Comparison of ENCODE assay signal across 1 cellular context in the genomic region with DNA sequence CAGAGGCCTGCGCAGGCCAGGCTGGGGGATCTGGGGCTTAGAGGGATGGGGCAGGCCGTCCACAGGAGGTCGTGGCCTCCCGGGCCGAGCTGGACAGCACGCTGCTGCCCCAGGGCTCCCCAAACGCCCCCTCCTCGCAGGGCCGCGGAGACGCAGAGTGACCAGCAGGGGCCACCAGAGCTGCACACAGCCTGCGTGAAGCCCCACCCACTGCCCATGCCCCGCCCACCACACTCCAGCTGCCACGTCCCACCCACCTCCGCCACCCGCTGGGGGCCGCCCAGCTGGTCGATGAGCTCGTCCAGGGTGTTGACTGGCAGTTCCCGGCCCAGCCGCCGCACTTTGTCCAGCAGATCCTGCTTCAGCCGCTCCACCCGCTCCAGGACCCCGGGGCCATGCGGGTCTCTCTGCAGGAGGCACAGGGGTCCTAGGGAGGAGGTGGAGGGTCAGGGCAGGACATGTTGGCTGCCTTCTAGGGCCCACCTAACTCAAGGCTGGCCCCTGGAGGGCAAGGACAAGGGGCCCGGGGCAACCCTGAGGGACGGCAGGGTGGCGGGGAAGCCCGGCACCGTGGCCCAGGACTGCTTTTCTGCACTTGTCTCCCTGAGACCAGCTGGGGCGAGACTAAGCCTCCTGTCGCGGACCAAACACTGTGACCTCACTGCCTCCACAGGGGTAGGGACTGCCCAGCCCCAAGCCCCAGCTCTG.
TF ChIP-seq lines count a peak whose summit lies in the region.

No MANE protein-coding gene starts in this region.

TF ChIP-seq in HepG2, 621 proteins besides CTCF, POLR2A, EP300 and RAD21 (continued from another document and continues in another):
- TF ChIP-seq, protein P1, sequence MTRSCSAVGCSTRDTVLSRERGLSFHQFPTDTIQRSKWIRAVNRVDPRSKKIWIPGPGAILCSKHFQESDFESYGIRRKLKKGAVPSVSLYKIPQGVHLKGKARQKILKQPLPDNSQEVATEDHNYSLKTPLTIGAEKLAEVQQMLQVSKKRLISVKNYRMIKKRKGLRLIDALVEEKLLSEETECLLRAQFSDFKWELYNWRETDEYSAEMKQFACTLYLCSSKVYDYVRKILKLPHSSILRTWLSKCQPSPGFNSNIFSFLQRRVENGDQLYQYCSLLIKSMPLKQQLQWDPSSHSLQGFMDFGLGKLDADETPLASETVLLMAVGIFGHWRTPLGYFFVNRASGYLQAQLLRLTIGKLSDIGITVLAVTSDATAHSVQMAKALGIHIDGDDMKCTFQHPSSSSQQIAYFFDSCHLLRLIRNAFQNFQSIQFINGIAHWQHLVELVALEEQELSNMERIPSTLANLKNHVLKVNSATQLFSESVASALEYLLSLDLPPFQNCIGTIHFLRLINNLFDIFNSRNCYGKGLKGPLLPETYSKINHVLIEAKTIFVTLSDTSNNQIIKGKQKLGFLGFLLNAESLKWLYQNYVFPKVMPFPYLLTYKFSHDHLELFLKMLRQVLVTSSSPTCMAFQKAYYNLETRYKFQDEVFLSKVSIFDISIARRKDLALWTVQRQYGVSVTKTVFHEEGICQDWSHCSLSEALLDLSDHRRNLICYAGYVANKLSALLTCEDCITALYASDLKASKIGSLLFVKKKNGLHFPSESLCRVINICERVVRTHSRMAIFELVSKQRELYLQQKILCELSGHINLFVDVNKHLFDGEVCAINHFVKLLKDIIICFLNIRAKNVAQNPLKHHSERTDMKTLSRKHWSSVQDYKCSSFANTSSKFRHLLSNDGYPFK (CRISPR knock-in tag; IDR thresholded peaks at IDR 0.05; ENCODE audit: borderline replicate concordance), result peak; percentile 51; the same call in 1 of the 2 replicates
- TF ChIP-seq, protein P2, sequence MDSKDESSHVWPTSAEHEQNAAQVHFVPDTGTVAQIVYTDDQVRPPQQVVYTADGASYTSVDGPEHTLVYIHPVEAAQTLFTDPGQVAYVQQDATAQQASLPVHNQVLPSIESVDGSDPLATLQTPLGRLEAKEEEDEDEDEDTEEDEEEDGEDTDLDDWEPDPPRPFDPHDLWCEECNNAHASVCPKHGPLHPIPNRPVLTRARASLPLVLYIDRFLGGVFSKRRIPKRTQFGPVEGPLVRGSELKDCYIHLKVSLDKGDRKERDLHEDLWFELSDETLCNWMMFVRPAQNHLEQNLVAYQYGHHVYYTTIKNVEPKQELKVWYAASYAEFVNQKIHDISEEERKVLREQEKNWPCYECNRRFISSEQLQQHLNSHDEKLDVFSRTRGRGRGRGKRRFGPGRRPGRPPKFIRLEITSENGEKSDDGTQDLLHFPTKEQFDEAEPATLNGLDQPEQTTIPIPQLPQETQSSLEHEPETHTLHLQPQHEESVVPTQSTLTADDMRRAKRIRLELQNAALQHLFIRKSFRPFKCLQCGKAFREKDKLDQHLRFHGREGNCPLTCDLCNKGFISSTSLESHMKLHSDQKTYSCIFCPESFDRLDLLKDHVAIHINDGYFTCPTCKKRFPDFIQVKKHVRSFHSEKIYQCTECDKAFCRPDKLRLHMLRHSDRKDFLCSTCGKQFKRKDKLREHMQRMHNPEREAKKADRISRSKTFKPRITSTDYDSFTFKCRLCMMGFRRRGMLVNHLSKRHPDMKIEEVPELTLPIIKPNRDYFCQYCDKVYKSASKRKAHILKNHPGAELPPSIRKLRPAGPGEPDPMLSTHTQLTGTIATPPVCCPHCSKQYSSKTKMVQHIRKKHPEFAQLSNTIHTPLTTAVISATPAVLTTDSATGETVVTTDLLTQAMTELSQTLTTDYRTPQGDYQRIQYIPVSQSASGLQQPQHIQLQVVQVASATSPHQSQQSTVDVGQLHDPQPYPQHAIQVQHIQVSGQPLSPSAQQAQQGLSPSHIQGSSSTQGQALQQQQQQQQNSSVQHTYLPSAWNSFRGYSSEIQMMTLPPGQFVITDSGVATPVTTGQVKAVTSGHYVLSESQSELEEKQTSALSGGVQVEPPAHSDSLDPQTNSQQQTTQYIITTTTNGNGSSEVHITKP (CRISPR knock-in tag; IDR thresholded peaks at IDR 0.05; ENCODE audit: low read depth), result peak; percentile 92
- TF ChIP-seq XBP1 (CRISPR knock-in tag; IDR thresholded peaks at IDR 0.05) (0 out of 2 replicates have a peak, but pooled peaks have one; percentile 33), HNRNPLL (IDR thresholded peaks at IDR 0.05; ENCODE audit: low read depth, low read length, poor library complexity, severe bottlenecking) (peak; percentile 51), PCBP1 (IDR thresholded peaks at IDR 0.05; ENCODE audit: borderline replicate concordance, low read depth, low read length) (no peak), SIN3A (IDR thresholded peaks at IDR 0.05; ENCODE audit: borderline replicate concordance, low read depth, low read length) (peak; percentile 86; the same call in 1 of the 2 replicates), HNRNPH1 (optimal IDR thresholded peaks at IDR 0.05; ENCODE audit: low read depth, low read length) (peak; percentile 39), PRMT3 (CRISPR knock-in tag; IDR thresholded peaks at IDR 0.05; ENCODE audit: borderline replicate concordance, low read depth) (no peak), NFKB2 (CRISPR knock-in tag; IDR thresholded peaks at IDR 0.05; ENCODE audit: borderline replicate concordance) (peak; percentile 49; the same call in 1 of the 2 replicates), ZNF703 (CRISPR knock-in tag; IDR thresholded peaks at IDR 0.05; ENCODE audit: borderline replicate concordance) (no peak), CCDC6 (CRISPR knock-in tag; IDR thresholded peaks at IDR 0.05) (no peak), FOXA1 (IDR thresholded peaks at IDR 0.05) (no peak), FOXA1 (CRISPR knock-in tag; IDR thresholded peaks at IDR 0.05) (peak; percentile 74), ARNT2 (CRISPR knock-in tag; IDR thresholded peaks at IDR 0.05; ENCODE audit: low read depth) (no peak), ARID2 (CRISPR knock-in tag; IDR thresholded peaks at IDR 0.05; ENCODE audit: borderline replicate concordance) (no peak), SRF (IDR thresholded peaks at IDR 0.05; ENCODE audit: low read depth, low read length) (no peak), XRCC5 (optimal IDR thresholded peaks at IDR 0.05; ENCODE audit: low read length) (no peak), ZNF33A (CRISPR knock-in tag; IDR thresholded peaks at IDR 0.05; ENCODE audit: borderline replicate concordance) (no peak), PLRG1 (conservative IDR thresholded peaks at IDR 0.05) (no peak), BHLHE40 (IDR thresholded peaks at IDR 0.05; ENCODE audit: low read length) (no peak), YEATS4 (CRISPR knock-in tag; IDR thresholded peaks at IDR 0.05; ENCODE audit: borderline replicate concordance) (peak; percentile 84; the same call in 1 of the 2 replicates), KLF11 (CRISPR knock-in tag; IDR thresholded peaks at IDR 0.05) (no peak), HOXD1 (CRISPR knock-in tag; IDR thresholded peaks at IDR 0.05) (no peak; the same call in 1 of the 2 replicates), DNMT3B (CRISPR knock-in tag; conservative IDR thresholded peaks at IDR 0.05) (no peak), MIER3 (CRISPR knock-in tag; IDR thresholded peaks at IDR 0.05; ENCODE audit: borderline replicate concordance) (peak; percentile 82; the same call in 1 of the 2 replicates), KAT2B (IDR thresholded peaks at IDR 0.05; ENCODE audit: borderline replicate concordance, low read depth, low read length) (no peak), ZNF558 (CRISPR knock-in tag; IDR thresholded peaks at IDR 0.05; ENCODE audit: borderline replicate concordance) (no peak), ADNP (CRISPR knock-in tag; IDR thresholded peaks at IDR 0.05) (no peak), SMARCE1 (IDR thresholded peaks at IDR 0.05; ENCODE audit: borderline replicate concordance) (no peak), ATF7 (IDR thresholded peaks at IDR 0.05) (no peak), ATF7 (CRISPR knock-in tag; IDR thresholded peaks at IDR 0.05) (0 out of 2 replicates have a peak, but pooled peaks have one; percentile 61), ZNF430 (CRISPR knock-in tag; IDR thresholded peaks at IDR 0.05) (peak; percentile 94), ZNF598 (CRISPR knock-in tag; IDR thresholded peaks at IDR 0.05; ENCODE audit: borderline replicate concordance) (no peak), GABPA (IDR thresholded peaks at IDR 0.05; ENCODE audit: low read depth, low read length) (no peak), GABPA (CRISPR knock-in tag; IDR thresholded peaks at IDR 0.05; ENCODE audit: low read depth) (no peak), ZNF674 (CRISPR knock-in tag; IDR thresholded peaks at IDR 0.05; ENCODE audit: low read depth) (no peak)
- TF ChIP-seq, protein P3, sequence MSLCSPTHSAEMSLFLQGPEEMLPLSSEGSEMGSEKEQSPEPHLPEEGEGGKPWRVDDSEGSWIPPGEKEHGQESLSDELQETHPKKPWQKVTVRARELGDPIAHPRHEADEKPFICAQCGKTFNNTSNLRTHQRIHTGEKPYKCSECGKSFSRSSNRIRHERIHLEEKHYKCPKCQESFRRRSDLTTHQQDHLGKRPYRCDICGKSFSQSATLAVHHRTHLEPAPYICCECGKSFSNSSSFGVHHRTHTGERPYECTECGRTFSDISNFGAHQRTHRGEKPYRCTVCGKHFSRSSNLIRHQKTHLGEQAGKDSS (CRISPR knock-in tag; IDR thresholded peaks at IDR 0.05; ENCODE audit: borderline replicate concordance, low read depth), result peak; percentile 82; the same call in 1 of the 2 replicates
- TF ChIP-seq, protein P4, sequence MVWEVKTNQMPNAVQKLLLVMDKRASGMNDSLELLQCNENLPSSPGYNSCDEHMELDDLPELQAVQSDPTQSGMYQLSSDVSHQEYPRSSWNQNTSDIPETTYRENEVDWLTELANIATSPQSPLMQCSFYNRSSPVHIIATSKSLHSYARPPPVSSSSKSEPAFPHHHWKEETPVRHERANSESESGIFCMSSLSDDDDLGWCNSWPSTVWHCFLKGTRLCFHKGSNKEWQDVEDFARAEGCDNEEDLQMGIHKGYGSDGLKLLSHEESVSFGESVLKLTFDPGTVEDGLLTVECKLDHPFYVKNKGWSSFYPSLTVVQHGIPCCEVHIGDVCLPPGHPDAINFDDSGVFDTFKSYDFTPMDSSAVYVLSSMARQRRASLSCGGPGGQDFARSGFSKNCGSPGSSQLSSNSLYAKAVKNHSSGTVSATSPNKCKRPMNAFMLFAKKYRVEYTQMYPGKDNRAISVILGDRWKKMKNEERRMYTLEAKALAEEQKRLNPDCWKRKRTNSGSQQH (CRISPR knock-in tag; IDR thresholded peaks at IDR 0.05; ENCODE audit: low read depth), result 0 out of 2 replicates have a peak, but pooled peaks have one; percentile 26
- TF ChIP-seq, protein P5, sequence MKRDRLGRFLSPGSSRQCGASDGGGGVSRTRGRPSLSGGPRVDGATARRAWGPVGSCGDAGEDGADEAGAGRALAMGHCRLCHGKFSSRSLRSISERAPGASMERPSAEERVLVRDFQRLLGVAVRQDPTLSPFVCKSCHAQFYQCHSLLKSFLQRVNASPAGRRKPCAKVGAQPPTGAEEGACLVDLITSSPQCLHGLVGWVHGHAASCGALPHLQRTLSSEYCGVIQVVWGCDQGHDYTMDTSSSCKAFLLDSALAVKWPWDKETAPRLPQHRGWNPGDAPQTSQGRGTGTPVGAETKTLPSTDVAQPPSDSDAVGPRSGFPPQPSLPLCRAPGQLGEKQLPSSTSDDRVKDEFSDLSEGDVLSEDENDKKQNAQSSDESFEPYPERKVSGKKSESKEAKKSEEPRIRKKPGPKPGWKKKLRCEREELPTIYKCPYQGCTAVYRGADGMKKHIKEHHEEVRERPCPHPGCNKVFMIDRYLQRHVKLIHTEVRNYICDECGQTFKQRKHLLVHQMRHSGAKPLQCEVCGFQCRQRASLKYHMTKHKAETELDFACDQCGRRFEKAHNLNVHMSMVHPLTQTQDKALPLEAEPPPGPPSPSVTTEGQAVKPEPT (CRISPR knock-in tag; IDR thresholded peaks at IDR 0.05; ENCODE audit: low read depth), result no peak; the same call in 1 of the 2 replicates
- TF ChIP-seq, protein P6, sequence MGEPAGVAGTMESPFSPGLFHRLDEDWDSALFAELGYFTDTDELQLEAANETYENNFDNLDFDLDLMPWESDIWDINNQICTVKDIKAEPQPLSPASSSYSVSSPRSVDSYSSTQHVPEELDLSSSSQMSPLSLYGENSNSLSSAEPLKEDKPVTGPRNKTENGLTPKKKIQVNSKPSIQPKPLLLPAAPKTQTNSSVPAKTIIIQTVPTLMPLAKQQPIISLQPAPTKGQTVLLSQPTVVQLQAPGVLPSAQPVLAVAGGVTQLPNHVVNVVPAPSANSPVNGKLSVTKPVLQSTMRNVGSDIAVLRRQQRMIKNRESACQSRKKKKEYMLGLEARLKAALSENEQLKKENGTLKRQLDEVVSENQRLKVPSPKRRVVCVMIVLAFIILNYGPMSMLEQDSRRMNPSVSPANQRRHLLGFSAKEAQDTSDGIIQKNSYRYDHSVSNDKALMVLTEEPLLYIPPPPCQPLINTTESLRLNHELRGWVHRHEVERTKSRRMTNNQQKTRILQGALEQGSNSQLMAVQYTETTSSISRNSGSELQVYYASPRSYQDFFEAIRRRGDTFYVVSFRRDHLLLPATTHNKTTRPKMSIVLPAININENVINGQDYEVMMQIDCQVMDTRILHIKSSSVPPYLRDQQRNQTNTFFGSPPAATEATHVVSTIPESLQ (CRISPR knock-in tag; conservative IDR thresholded peaks at IDR 0.05), result no peak
- TF ChIP-seq, protein P7, sequence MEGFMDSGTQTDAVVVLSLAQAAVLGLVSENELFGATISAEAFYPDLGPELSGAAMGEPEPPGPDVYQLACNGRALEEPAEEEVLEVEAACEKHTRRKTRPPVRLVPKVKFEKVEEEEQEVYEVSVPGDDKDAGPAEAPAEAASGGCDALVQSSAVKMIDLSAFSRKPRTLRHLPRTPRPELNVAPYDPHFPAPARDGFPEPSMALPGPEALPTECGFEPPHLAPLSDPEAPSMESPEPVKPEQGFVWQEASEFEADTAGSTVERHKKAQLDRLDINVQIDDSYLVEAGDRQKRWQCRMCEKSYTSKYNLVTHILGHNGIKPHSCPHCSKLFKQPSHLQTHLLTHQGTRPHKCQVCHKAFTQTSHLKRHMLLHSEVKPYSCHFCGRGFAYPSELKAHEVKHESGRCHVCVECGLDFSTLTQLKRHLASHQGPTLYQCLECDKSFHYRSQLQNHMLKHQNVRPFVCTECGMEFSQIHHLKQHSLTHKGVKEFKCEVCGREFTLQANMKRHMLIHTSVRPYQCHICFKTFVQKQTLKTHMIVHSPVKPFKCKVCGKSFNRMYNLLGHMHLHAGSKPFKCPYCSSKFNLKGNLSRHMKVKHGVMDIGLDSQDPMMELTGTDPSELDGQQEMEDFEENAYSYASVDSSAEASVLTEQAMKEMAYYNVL (CRISPR knock-in tag; IDR thresholded peaks at IDR 0.05; ENCODE audit: borderline replicate concordance), result no peak
